In the genomic region with DNA sequence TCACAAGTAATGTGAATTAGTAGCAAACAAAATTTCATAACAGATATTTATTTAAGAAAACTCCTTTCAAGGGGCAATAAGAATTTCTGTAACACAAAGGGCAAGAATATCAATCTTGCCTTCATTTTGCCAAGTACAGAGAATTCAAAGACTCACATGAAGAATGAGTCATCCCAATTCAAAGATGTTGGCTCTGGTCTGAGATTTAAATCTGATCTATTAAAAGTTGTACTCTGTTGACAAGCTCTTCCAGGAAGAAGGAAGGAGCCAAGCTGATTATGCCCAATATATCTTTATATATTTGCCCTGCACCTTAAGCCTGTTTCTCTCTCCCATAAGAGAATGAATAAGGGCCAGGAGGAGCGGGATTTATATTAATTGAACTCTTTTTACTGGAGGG, we compare ENCODE assay signal across 1 cellular context.
TF ChIP-seq lines count a peak whose summit lies in the region.

No MANE protein-coding gene starts in this region.

TF ChIP-seq in SK-N-SH, 30 proteins besides CTCF, POLR2A, EP300 and RAD21 (continued from another document):
- TF ChIP-seq, protein P1, sequence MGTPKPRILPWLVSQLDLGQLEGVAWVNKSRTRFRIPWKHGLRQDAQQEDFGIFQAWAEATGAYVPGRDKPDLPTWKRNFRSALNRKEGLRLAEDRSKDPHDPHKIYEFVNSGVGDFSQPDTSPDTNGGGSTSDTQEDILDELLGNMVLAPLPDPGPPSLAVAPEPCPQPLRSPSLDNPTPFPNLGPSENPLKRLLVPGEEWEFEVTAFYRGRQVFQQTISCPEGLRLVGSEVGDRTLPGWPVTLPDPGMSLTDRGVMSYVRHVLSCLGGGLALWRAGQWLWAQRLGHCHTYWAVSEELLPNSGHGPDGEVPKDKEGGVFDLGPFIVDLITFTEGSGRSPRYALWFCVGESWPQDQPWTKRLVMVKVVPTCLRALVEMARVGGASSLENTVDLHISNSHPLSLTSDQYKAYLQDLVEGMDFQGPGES (IDR thresholded peaks at IDR 0.05; ENCODE audit: low read depth, low read length): no peak
- TF ChIP-seq SMC3 (IDR thresholded peaks at IDR 0.05; ENCODE audit: low read depth, low read length): no peak
- TF ChIP-seq, protein P2, sequence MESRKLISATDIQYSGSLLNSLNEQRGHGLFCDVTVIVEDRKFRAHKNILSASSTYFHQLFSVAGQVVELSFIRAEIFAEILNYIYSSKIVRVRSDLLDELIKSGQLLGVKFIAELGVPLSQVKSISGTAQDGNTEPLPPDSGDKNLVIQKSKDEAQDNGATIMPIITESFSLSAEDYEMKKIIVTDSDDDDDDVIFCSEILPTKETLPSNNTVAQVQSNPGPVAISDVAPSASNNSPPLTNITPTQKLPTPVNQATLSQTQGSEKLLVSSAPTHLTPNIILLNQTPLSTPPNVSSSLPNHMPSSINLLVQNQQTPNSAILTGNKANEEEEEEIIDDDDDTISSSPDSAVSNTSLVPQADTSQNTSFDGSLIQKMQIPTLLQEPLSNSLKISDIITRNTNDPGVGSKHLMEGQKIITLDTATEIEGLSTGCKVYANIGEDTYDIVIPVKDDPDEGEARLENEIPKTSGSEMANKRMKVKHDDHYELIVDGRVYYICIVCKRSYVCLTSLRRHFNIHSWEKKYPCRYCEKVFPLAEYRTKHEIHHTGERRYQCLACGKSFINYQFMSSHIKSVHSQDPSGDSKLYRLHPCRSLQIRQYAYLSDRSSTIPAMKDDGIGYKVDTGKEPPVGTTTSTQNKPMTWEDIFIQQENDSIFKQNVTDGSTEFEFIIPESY (IDR thresholded peaks at IDR 0.05; ENCODE audit: borderline replicate concordance, low read depth): no peak
- no peak for TF ChIP-seq EZH2phosphoT487 (IDR thresholded peaks at IDR 0.05; ENCODE audit: borderline replicate concordance, low read depth)
- TF ChIP-seq RCOR1 (IDR thresholded peaks at IDR 0.05; ENCODE audit: low read length): no peak
- TF ChIP-seq NRF1 (IDR thresholded peaks at IDR 0.05; ENCODE audit: low read depth, low read length): no peak
- TF ChIP-seq CHD2 (IDR thresholded peaks at IDR 0.05; ENCODE audit: low read length, partially characterized antibody): no peak
